ENCODE assay signal across 8 cellular contexts in the genomic region with DNA sequence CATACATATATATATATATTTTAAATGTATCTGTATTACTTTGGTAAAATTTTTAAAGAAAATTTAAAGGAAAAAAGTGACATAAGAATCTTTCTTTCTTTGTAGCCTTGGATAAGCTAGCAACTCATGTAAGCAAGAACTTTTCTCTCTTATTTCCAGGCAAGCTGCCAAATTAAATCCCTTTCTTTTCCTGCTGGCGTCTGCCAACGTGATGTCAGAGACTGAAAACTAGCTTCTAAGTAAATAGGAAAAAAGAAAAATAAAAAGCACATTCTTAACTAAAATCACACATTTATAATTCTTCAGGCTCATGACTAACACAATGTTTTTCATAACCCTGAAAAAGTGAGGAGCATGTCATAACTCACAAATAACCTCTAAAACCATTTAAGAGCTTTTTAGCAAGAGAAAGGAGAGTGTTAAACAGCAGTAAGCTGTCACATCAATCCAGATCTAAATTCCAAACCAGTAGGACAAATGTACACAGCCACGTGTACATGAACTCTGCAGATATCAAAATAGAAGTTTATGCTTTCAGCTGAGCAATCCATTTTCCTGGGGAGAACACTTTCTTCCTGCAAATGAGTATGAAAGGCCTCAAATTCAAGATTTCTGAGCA.
A peak's percentile ranks its signal among the peaks of the same experiment; 100 is the strongest.
DNase-seq lines count a peak whose midpoint lies in the region; ATAC-seq, FAIRE-seq and TF ChIP-seq lines count a peak whose summit lies in the region.

No MANE protein-coding gene starts in this region.

- peak overlapping the region; percentile 64 for H3K4me2 ChIP-seq in astrocyte (ENCODE audit: low read length)

- no peaks in the 10 kb centered on the region for H3K36me3 Mint-ChIP-seq in astrocyte (ENCODE audit: low read depth, unreplicated experiment)

- DNase-seq in HS-27A (ENCODE audit: low read depth), result peak; percentile 15
- peak; percentile 92 for DNase-seq in astrocyte (ENCODE audit: low read depth)
- peak; percentile 97 for DNase-seq in iris pigment epithelial cell (ENCODE audit: low read depth)
- DNase-seq in stromal cell of bone marrow (ENCODE audit: low read depth), result peak; percentile 92
- no peak for DNase-seq in stimulated activated CD4-positive, alpha-beta T cell treated with anti-CD3 and anti-CD28 coated beads, Interleukin-4, amount 100 ng/mL, for 1 hour

- H3K27me3 ChIP-seq in astrocyte (ENCODE audit: insufficient read depth, low read length), result no peaks in the 10 kb centered on the region

- H3K4me1 Mint-ChIP-seq in astrocyte (ENCODE audit: low read depth, unreplicated experiment), result peaks cover 5% of the 10 kb centered on the region

- peak overlapping the region; percentile 40 for H3K27ac ChIP-seq in astrocyte (ENCODE audit: low read depth, low read length)

- H3K9me3 Mint-ChIP-seq in astrocyte (ENCODE audit: unreplicated experiment), result peaks cover 10% of the 10 kb centered on the region

- no peaks in the 10 kb centered on the region for H4K20me1 ChIP-seq in astrocyte (ENCODE audit: insufficient read depth, low read length)

- peak overlapping the region; percentile 24 for H2AFZ ChIP-seq in astrocyte (ENCODE audit: low read depth, low read length)

- peaks cover 5% of the 10 kb centered on the region for H3K9me3 ChIP-seq in astrocyte (ENCODE audit: insufficient read depth, low read depth, low read length)

- no peaks in the 10 kb centered on the region for H3K36me3 ChIP-seq in astrocyte (ENCODE audit: insufficient read depth, low read length)

- ATAC-seq in HG03139 (IDR thresholded peaks at IDR 0.05; ENCODE audit: unreplicated experiment), result no peak
- ATAC-seq in HG02852 (IDR thresholded peaks at IDR 0.05; ENCODE audit: unreplicated experiment), result no peak
- no peak for ATAC-seq in GM21737 (IDR thresholded peaks at IDR 0.05; ENCODE audit: unreplicated experiment)

- H3K9ac ChIP-seq in astrocyte (ENCODE audit: low read length), result peak overlapping the region; percentile 33

- H3K4me3 ChIP-seq in astrocyte (ENCODE audit: insufficient read depth, low read depth, low read length), result no peak overlapping the region

- H3K79me2 ChIP-seq in astrocyte (ENCODE audit: insufficient read depth, low read length), result no peaks in the 10 kb centered on the region

- peaks cover 1% of the 10 kb centered on the region for H3K27me3 Mint-ChIP-seq in astrocyte (ENCODE audit: low read depth, unreplicated experiment)

- peaks cover 18% of the 10 kb centered on the region for H3K4me1 ChIP-seq in astrocyte (ENCODE audit: insufficient read depth, low read length)

- no peak overlapping the region for H3K4me3 Mint-ChIP-seq in astrocyte (ENCODE audit: unreplicated experiment)

- no peak for TF ChIP-seq CTCF in astrocyte (IDR thresholded peaks at IDR 0.05; ENCODE audit: insufficient read depth, low read depth, low read length)

- H3K27ac Mint-ChIP-seq in astrocyte (ENCODE audit: unreplicated experiment), result peak overlapping the region; percentile 9

- FAIRE-seq in astrocyte (lab: Jason Lieb, UNC), result peak; percentile 52
